7 cellular contexts compared by ENCODE assay signal in the genomic region with DNA sequence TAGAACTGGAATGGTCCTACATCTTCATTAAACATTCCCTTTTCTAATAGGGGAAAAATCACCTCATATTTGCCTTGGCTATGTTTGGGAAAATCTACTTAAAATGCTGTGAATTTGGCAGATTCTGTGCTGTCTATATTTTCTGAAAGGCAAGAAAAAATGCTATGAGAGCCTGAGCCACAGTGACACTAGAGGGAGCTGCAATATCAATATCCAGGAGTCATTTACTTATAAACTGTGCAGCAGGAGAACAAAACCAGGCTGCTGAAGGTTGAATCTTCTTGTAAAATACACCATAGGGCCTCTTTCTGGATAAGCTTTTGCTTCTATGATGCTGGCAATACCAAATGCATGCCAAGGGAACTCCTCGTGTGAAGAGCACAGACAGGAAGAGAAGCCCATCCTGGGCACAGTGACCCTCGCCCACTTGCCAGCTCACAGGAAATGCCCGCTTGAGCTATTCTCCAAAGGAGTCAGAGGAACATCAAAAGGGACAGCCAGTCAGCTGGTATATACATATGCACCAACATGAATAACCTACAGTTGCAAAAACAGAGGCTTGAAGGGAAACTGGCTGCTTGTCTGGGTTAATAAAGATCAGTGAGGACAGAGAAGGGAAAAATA. TPM values are rescaled to one million over a fixed set of nuclear protein-coding genes. Genes with fewer than 3 reads are reported as not detected.
A peak's percentile ranks its signal among the peaks of the same experiment; 100 is the strongest.
DNase-seq lines count a peak whose midpoint lies in the region; ATAC-seq, FAIRE-seq and TF ChIP-seq lines count a peak whose summit lies in the region.

No MANE protein-coding gene starts in this region.

- ATAC-seq in HG03439 (IDR thresholded peaks at IDR 0.05; ENCODE audit: unreplicated experiment): no peak

- dilution Hi-C loops in mammary epithelial cell (cut with HindIII; ENCODE audit: low sequenced_read_pairs): no loop called here
- dilution Hi-C loops in keratinocyte (cut with MboI; ENCODE audit: extremely low pct_ligation_motif_present, low sequenced_read_pairs): no loop called here

- H3K9me3 ChIP-seq in mammary epithelial cell (replicated peaks; ENCODE audit: insufficient read depth, low read length): no peaks in the 10 kb centered on the region
- H3K9me3 ChIP-seq in keratinocyte (ENCODE audit: control insufficient read depth, low read depth, low read length): no peaks in the 10 kb centered on the region
- no peaks in the 10 kb centered on the region for H3K9me3 ChIP-seq in stomach

- H3K9me1 ChIP-seq in keratinocyte (ENCODE audit: control insufficient read depth, extremely low read depth, insufficient read depth, low read length): no peaks in the 10 kb centered on the region

- BruUV-seq in mammary epithelial cell (replicated peaks; lab: Mats Ljungman, UMichigan): no TSS peak

- H3K27ac ChIP-seq in mammary epithelial cell (ENCODE audit: insufficient read depth, low read depth, low read length) (no peak overlapping the region), keratinocyte (ENCODE audit: control insufficient read depth, insufficient read depth, low read length) (no peak overlapping the region), stomach (no peak overlapping the region)

- H3K4me2 ChIP-seq in mammary epithelial cell (ENCODE audit: insufficient read depth, low read depth, low read length) (no peak overlapping the region), keratinocyte (ENCODE audit: control insufficient read depth, extremely low read depth, insufficient read depth, low read depth, low read length) (no peak overlapping the region)

- CTCF ChIA-PET in mammary epithelial cell (lab: Charles Lee; ENCODE audit: low non-redundant PET): interaction anchor here (0.6 to 0.8 kb wide), 6 partner anchors 188 to 514 kb away, joined by 3 to 7 read pairs (median 3); no protein-coding TSS in a partner anchor

- H3K27me3 ChIP-seq in mammary epithelial cell (ENCODE audit: insufficient read depth, low read length) (no peaks in the 10 kb centered on the region), keratinocyte (ENCODE audit: control insufficient read depth, extremely low read depth, insufficient read depth, low read length) (no peaks in the 10 kb centered on the region), stomach (no peaks in the 10 kb centered on the region)

- H3K4me1 ChIP-seq in mammary epithelial cell (ENCODE audit: insufficient read depth, low read length) (no peaks in the 10 kb centered on the region), keratinocyte (ENCODE audit: control insufficient read depth, extremely low read depth, insufficient read depth, low read length) (no peaks in the 10 kb centered on the region), stomach (peaks cover 5 to 11% (median 6%) of the 10 kb centered on the region in 4 donors)

- H3K36me3 ChIP-seq in mammary epithelial cell (ENCODE audit: insufficient read depth, low read length) (no peaks in the 10 kb centered on the region), keratinocyte (ENCODE audit: control insufficient read depth in 2 of 2, extremely low read depth in 1 of 2, insufficient read depth in 2 of 2, low read length in 2 of 2) (no peaks in the 10 kb centered on the region), stomach (peaks cover 10 to 14% (median 12%) of the 10 kb centered on the region in 4 donors)

- WGBS in mammary epithelial cell (ENCODE audit: low coverage, missing lambda C conversion rate): 59% methylated on average over 3 of the region's 3 CpGs
- 40 to 59% (median 53%) methylated on average over 3 of the region's 3 CpGs for WGBS in stomach, 5 donors

- H3K9ac ChIP-seq in mammary epithelial cell (ENCODE audit: insufficient read depth, low read length): no peak overlapping the region
- no peak overlapping the region for H3K9ac ChIP-seq in keratinocyte (ENCODE audit: control insufficient read depth, extremely low read depth, insufficient read depth, low read length)

- TF ChIP-seq EP300 in stomach (IDR thresholded peaks at IDR 0.05): no peak

- no peak for TF ChIP-seq POLR2A in stomach (IDR thresholded peaks at IDR 0.05)

- H2AFZ ChIP-seq in mammary epithelial cell (ENCODE audit: low read depth, low read length) (no peak overlapping the region), keratinocyte (ENCODE audit: control insufficient read depth, low read length) (no peak overlapping the region)

- H4K20me1 ChIP-seq in mammary epithelial cell (ENCODE audit: insufficient read depth, low read length) (no peaks in the 10 kb centered on the region), keratinocyte (ENCODE audit: control insufficient read depth, extremely low read depth, insufficient read depth, low read length) (no peaks in the 10 kb centered on the region)

- DNase-seq in EL: peak; percentile 78
- DNase-seq in KG1 (lab: John Stamatoyannopoulos, UW): peak; percentile 36
- DNase-seq in RPMI7951 (ENCODE audit: low read depth): peak; percentile 71
- DNase-seq in mammary epithelial cell: peak; percentile 40
- no peak for DNase-seq in keratinocyte (ENCODE audit: low read depth, low spot score)
- DNase-seq in stomach: peak; percentile 40

- intact Hi-C loops in mammary epithelial cell (cut with micrococcal nuclease): loop anchor here (1.0 to 2.0 kb wide), 4 partner anchors 68 to 702 kb away; no protein-coding TSS in a partner anchor
- intact Hi-C loops in stomach (cut with DNase I; ENCODE audit: low total_unique reads): loop anchor here (10.0 kb wide), 2 partner anchors 376 to 426 kb away; no protein-coding TSS in a partner anchor

- in situ Hi-C loops in mammary epithelial cell (cut with MboI; ENCODE audit: low sequenced_read_pairs in 2 of 2): loop anchor here (5.0 to 25.0 kb wide), 3 partner anchors 423 to 693 kb away; no protein-coding TSS in a partner anchor

- no peak for FAIRE-seq in keratinocyte (lab: Jason Lieb, UNC)

- H3K4me3 ChIP-seq in mammary epithelial cell (replicated peaks in 1 of 3; ENCODE audit: insufficient read depth in 1 of 3, low read depth in 2 of 3, low read length in 3 of 3) (no peak overlapping the region), keratinocyte (ENCODE audit: control insufficient read depth in 2 of 3, extremely low read depth in 1 of 3, insufficient read depth in 2 of 3, low read depth in 1 of 3, low read length in 3 of 3) (no peak overlapping the region), stomach (no peak overlapping the region)

- H3K79me2 ChIP-seq in mammary epithelial cell (ENCODE audit: insufficient read depth, low read length) (no peaks in the 10 kb centered on the region), keratinocyte (ENCODE audit: control insufficient read depth, insufficient read depth, low read length) (no peaks in the 10 kb centered on the region)

- peak; percentile 81 to 83 for TF ChIP-seq CTCF in mammary epithelial cell (conservative IDR thresholded peaks at IDR 0.05 in 1 of 2, IDR thresholded peaks at IDR 0.05 in 1 of 2; ENCODE audit: extremely low read depth in 1 of 2, insufficient read depth in 1 of 2, low read depth in 1 of 2, low read length in 2 of 2)
- peak in 2 of 3 experiments; percentile 59 to 66 for TF ChIP-seq CTCF in keratinocyte (optimal IDR thresholded peaks at IDR 0.05 in 1 of 3, IDR thresholded peaks at IDR 0.05 in 1 of 3, conservative IDR thresholded peaks at IDR 0.05 in 1 of 3; ENCODE audit: extremely low read depth in 1 of 3, insufficient read depth in 2 of 3, low read length in 3 of 3)
- peak in 5 of 7 experiments; percentile 48 to 76 (median 61) for TF ChIP-seq CTCF in stomach (IDR thresholded peaks at IDR 0.05)

RNA-seq across cellular contexts. Expression of a gene that starts 48.0 kb away (rescaled TPM):
- total RNA-seq in RPMI7951 (2014; rRNA removed; shearing (Covaris generic)): 248 and 261 TPM in 2 replicates
- total RNA-seq in mammary epithelial cell: 100 to 1,000 TPM in 1 of 2 donors, 10 to 100 TPM in 1; 80.0 to 100 TPM
- 148 TPM for polyA plus RNA-seq in mammary epithelial cell
- polyA minus RNA-seq in mammary epithelial cell: 227 TPM
- 181 to 210 TPM (median 193 TPM) in 3 replicates for polyA plus RNA-seq in keratinocyte
- 43.6 TPM for polyA plus RNA-seq in keratinocyte (2011; ENCODE audit: low read depth)
- polyA plus RNA-seq in keratinocyte (2011; cell fraction: cytosol; rRNA removed): 163 and 250 TPM in 2 replicates
- polyA plus RNA-seq in keratinocyte (2011; cell fraction: nucleus; rRNA removed): 254 and 268 TPM in 2 replicates
- 83.8 and 110 TPM in 2 replicates for polyA plus RNA-seq in keratinocyte (2012; ENCODE audit: low replicate concordance)
- polyA minus RNA-seq in keratinocyte: 82.2 to 214 TPM (median 212 TPM) in 3 replicates
- 106 TPM for polyA minus RNA-seq in keratinocyte (2011; cell fraction: cytosol; rRNA and poly(A)+ RNA removed)
- polyA minus RNA-seq in keratinocyte (2011; cell fraction: nucleus; rRNA and poly(A)+ RNA removed): 82.9 and 145 TPM in 2 replicates
- 100 to 1,000 TPM in 3 of 5 donors, 10 to 100 TPM in 2; 42.9 to 390 (median 143) TPM for total RNA-seq in stomach
- polyA plus RNA-seq in stomach: 100 to 1,000 TPM in 1 of 3 donors, 10 to 100 TPM in 2; 48.7 to 100 (median 99.2) TPM
